8 cellular contexts compared by ENCODE assay signal in the genomic region with DNA sequence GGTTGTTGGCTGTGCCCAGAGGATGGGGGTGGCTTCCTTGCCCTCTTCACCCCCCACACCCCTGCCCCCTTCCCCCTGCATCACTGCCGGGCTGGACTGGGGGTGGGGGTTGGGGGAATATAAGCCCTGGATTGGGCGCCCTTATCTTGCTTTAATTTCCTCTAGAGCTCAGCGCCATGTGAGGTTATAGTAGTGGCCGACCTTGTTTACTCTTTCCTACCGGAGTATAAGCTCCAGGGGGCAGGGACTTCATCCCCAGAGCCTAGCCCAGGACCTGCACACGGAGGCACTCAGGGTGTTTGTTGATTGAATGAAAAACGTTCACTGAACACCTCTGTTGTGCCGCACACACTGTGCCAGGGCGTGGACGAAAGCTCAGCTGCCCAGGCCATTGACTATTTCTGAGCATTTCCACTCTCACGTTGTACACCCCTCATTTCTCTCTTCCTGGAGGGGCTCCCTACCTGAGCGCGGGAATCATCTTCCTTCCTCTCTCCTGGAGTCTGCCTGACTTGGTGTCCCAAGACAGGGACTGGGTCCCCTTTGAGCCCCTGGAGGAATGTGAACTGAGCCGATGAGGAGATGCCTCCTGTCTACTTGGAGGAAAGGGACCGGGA. TPM values are rescaled to one million over a fixed set of nuclear protein-coding genes. Genes with fewer than 3 reads are reported as not detected.
DNase-seq lines count a peak whose midpoint lies in the region; ATAC-seq and TF ChIP-seq lines count a peak whose summit lies in the region.

No MANE protein-coding gene starts in this region.

- H3K4me3 Mint-ChIP-seq in activated T-cell treated with anti-CD3 and anti-CD28 coated beads, Interleukin-2, amount 50 U/mL, for 24 hours, result peak overlapping the region; percentile 68
- peak overlapping the region; percentile 58 for H3K4me3 Mint-ChIP-seq in activated T-helper 2 cell treated with anti-CD3 and anti-CD28 coated beads, Interferon-gamma antibody, Interleukin-2, Interleukin-4, amounts not matched to agents 10 μg/mL and 5 μg/mL and 100 μg/mL, durations not matched to agents 14 hours and 24 hours and 36 hours (ENCODE audit: low read depth)

- H3K9me3 ChIP-seq in right lobe of liver, result no peaks in the 10 kb centered on the region
- no peaks in the 10 kb centered on the region for H3K9me3 ChIP-seq in testis

- H3K4me3 ChIP-seq in right lobe of liver, result peak overlapping the region in 2 of 3 donors; percentile 37 to 40
- H3K4me3 ChIP-seq in testis, result peak overlapping the region; percentile 21 to 55

- WGBS in right lobe of liver (ENCODE audit: insufficient coverage, low coverage, low lambda C conversion rate, missing lambda C conversion rate), result 15% methylated on average over 8 of the region's 15 CpGs
- 39 to 41% methylated on average over 14 to 15 of the region's 15 CpGs for WGBS in testis, 2 donors

- TF ChIP-seq POLR2A in right lobe of liver (IDR thresholded peaks at IDR 0.05) (no peak), testis (IDR thresholded peaks at IDR 0.05) (no peak)

- peaks cover 0 to 6% of the 10 kb centered on the region in 2 donors for H3K27me3 ChIP-seq in right lobe of liver
- H3K27me3 ChIP-seq in testis, result no peaks in the 10 kb centered on the region

- H3K4me1 ChIP-seq in right lobe of liver (peaks cover 0 to 4% (median 0%) of the 10 kb centered on the region in 4 donors), testis (peaks cover 4% of the 10 kb centered on the region)

- DNase-seq in activated T-cell treated with anti-CD3 and anti-CD28 coated beads, Interleukin-2, amount 50 U/mL, for 24 hours, result no peak
- DNase-seq in activated T-cell treated with anti-CD3 and anti-CD28 coated beads for 4 hours (no peak), right lobe of liver (no peak), testis (no peak), mucosa of gallbladder (ENCODE audit: low spot score) (no peak), HPDE6-E6E7 (ENCODE audit: extremely low spot score) (no peak)
- no peak for DNase-seq in activated T-helper 2 cell treated with anti-CD3 and anti-CD28 coated beads, Interferon-gamma antibody, Interleukin-2, Interleukin-4, amounts not matched to agents 10 μg/mL and 5 μg/mL and 100 μg/mL, durations not matched to agents 14 hours and 24 hours and 36 hours (ENCODE audit: low spot score)
- DNase-seq in stimulated activated CD4-positive, alpha-beta T cell treated with anti-CD3 and anti-CD28 coated beads, Interleukin-2, amount 100 ng/mL, for 24 hours, result no peak

- H3K27ac Mint-ChIP-seq in activated T-cell treated with anti-CD3 and anti-CD28 coated beads, Interleukin-2, amount 50 U/mL, for 24 hours, result peak overlapping the region; percentile 71
- H3K27ac Mint-ChIP-seq in activated T-helper 2 cell treated with anti-CD3 and anti-CD28 coated beads, Interferon-gamma antibody, Interleukin-2, Interleukin-4, amounts not matched to agents 10 μg/mL and 5 μg/mL and 100 μg/mL, durations not matched to agents 14 hours and 24 hours and 36 hours, result no peak overlapping the region

- H3K27me3 Mint-ChIP-seq in activated T-cell treated with anti-CD3 and anti-CD28 coated beads, Interleukin-2, amount 50 U/mL, for 24 hours, result peaks cover 30% of the 10 kb centered on the region
- H3K27me3 Mint-ChIP-seq in activated T-helper 2 cell treated with anti-CD3 and anti-CD28 coated beads, Interferon-gamma antibody, Interleukin-2, Interleukin-4, amounts not matched to agents 10 μg/mL and 5 μg/mL and 100 μg/mL, durations not matched to agents 14 hours and 24 hours and 36 hours (ENCODE audit: low read depth), result peaks cover 38% of the 10 kb centered on the region

- H3K36me3 ChIP-seq in right lobe of liver (no peaks in the 10 kb centered on the region), testis (ENCODE audit: low read depth, missing control alignments) (no peaks in the 10 kb centered on the region)

- TF ChIP-seq CTCF in right lobe of liver (IDR thresholded peaks at IDR 0.05) (no peak), testis (IDR thresholded peaks at IDR 0.05) (no peak)

- intact Hi-C loops in activated T-helper 2 cell treated with anti-CD3 and anti-CD28 coated beads, Interferon-gamma antibody, Interleukin-2, Interleukin-4, amounts not matched to agents 10 μg/mL and 5 μg/mL and 100 μg/mL, durations not matched to agents 14 hours and 24 hours and 36 hours (cut with micrococcal nuclease), result loop anchor here (1.0 kb wide), 3 partner anchors 84 to 162 kb away; no protein-coding TSS in a partner anchor
- intact Hi-C loops in right lobe of liver (cut with DNase I) (loop anchor here in 1 of 2 donors (5.0 to 10.0 kb wide), 2 partner anchors 84 to 162 kb away; no protein-coding TSS in a partner anchor), testis (cut with DNase I; ENCODE audit: low total_unique reads) (loop anchor here (10.0 kb wide), 2 partner anchors 82 to 162 kb away; no protein-coding TSS in a partner anchor)

- H3K4me1 Mint-ChIP-seq in activated T-cell treated with anti-CD3 and anti-CD28 coated beads, Interleukin-2, amount 50 U/mL, for 24 hours (ENCODE audit: low read depth), result peaks cover 50% of the 10 kb centered on the region
- H3K4me1 Mint-ChIP-seq in activated T-helper 2 cell treated with anti-CD3 and anti-CD28 coated beads, Interferon-gamma antibody, Interleukin-2, Interleukin-4, amounts not matched to agents 10 μg/mL and 5 μg/mL and 100 μg/mL, durations not matched to agents 14 hours and 24 hours and 36 hours (ENCODE audit: low read depth), result peaks cover 35% of the 10 kb centered on the region

- H3K27ac ChIP-seq in right lobe of liver (no peak overlapping the region), testis (no peak overlapping the region)

- no peaks in the 10 kb centered on the region for H3K9me3 Mint-ChIP-seq in activated T-cell treated with anti-CD3 and anti-CD28 coated beads, Interleukin-2, amount 50 U/mL, for 24 hours
- H3K9me3 Mint-ChIP-seq in activated T-helper 2 cell treated with anti-CD3 and anti-CD28 coated beads, Interferon-gamma antibody, Interleukin-2, Interleukin-4, amounts not matched to agents 10 μg/mL and 5 μg/mL and 100 μg/mL, durations not matched to agents 14 hours and 24 hours and 36 hours, result no peaks in the 10 kb centered on the region

- ATAC-seq in right lobe of liver, result no peak

- no peaks in the 10 kb centered on the region for H3K36me3 Mint-ChIP-seq in activated T-cell treated with anti-CD3 and anti-CD28 coated beads, Interleukin-2, amount 50 U/mL, for 24 hours (ENCODE audit: low read depth)
- no peaks in the 10 kb centered on the region for H3K36me3 Mint-ChIP-seq in activated T-helper 2 cell treated with anti-CD3 and anti-CD28 coated beads, Interferon-gamma antibody, Interleukin-2, Interleukin-4, amounts not matched to agents 10 μg/mL and 5 μg/mL and 100 μg/mL, durations not matched to agents 14 hours and 24 hours and 36 hours (ENCODE audit: low read depth)

RNA-seq across cellular contexts. Expression of gene SPATA3, which starts 9.3 kb away (rescaled TPM):
- total RNA-seq in activated T-helper 2 cell treated with anti-CD3 and anti-CD28 coated beads, Interferon-gamma antibody, Interleukin-2, Interleukin-4, amounts not matched to agents 10 μg/mL and 5 μg/mL and 100 μg/mL, durations not matched to agents 14 hours and 24 hours and 36 hours, result not detected in 2 replicates
- total RNA-seq in right lobe of liver (not detected), testis (100 to 1,000 TPM in 1 of 2 donors, 10 to 100 TPM in 1; 18.6 to 127 TPM), mucosa of gallbladder (not detected)
- 211 TPM for polyA plus RNA-seq in testis (ENCODE audit: insufficient read depth, low read depth, low replicate concordance)

RNA-seq across cellular contexts. Expression of gene C2orf72, which starts 50.7 kb away (rescaled TPM):
- 0.32 and 0.96 TPM in 2 replicates for total RNA-seq in activated T-helper 2 cell treated with anti-CD3 and anti-CD28 coated beads, Interferon-gamma antibody, Interleukin-2, Interleukin-4, amounts not matched to agents 10 μg/mL and 5 μg/mL and 100 μg/mL, durations not matched to agents 14 hours and 24 hours and 36 hours
- total RNA-seq in right lobe of liver (100 to 1,000 TPM in 2 of 6 experiments, 10 to 100 TPM in 4; 76.0 to 167 (median 85.9) TPM), testis (1 to 10 TPM; 5.3 to 6.9 TPM), mucosa of gallbladder (34.2 TPM)
- 2.7 TPM for polyA plus RNA-seq in testis (ENCODE audit: insufficient read depth, low read depth, low replicate concordance)

Comparison
In these comparisons a context has a peak if more than half of its experiments do, and no peak if none do; other contexts are left out.
1. RNA of gene SPATA3, which starts 9.3 kb away (total RNA-seq): 18.6 to 127 TPM in testis; not detected in activated T-helper 2 cell treated with anti-CD3 and anti-CD28 coated beads, Interferon-gamma antibody, Interleukin-2, Interleukin-4, amounts not matched to agents 10 μg/mL and 5 μg/mL and 100 μg/mL, durations not matched to agents 14 hours and 24 hours and 36 hours, not detected in right lobe of liver and not detected in mucosa of gallbladder (single experiment); every median in the first group is over 10 times any median in the second.